In genomic region chr18:34242739-34243138, GRCh38 we compare ENCODE assay signal across 9 cellular contexts. TPM values are rescaled to one million over a fixed set of nuclear protein-coding genes. Genes with fewer than 3 reads are reported as not detected.
"Had no signal": no experiment of that assay in that cellular context is flagged by ENCODE, and none has a peak within 500 bp of the region (broad histone marks: within the 10 kb centered on the region; RNA-seq: fewer than 3 reads in every experiment).

No MANE protein-coding gene starts in this region.

- ATAC-seq: GM23338 had no signal

- H3K4me2 ChIP-seq: GM23338 had no signal

- DNase-seq: H9, HCEC 1CT, KG1 had no signal

- H2AFZ ChIP-seq: GM23338 had no signal

- H3K4me3 ChIP-seq: GM23338 had no signal

- FAIRE-seq: H1, H54, HTR-8/SVneo had no signal

RNA-seq across cellular contexts. Expression of gene NOL4, which starts 18.0 kb away (rescaled TPM):
- total RNA-seq: HT-29 had no signal
- polyA plus RNA-seq: IgD-negative memory B cell had no signal
